ENCODE assay signal across 32 cellular contexts in genomic region chr10:116105259-116105658, GRCh38.
"Had no signal": no experiment of that assay in that cellular context is flagged by ENCODE, and none has a peak within 500 bp of the region (broad histone marks: within the 10 kb centered on the region; RNA-seq: fewer than 3 reads in every experiment).

No MANE protein-coding gene starts in this region.

- DNase-seq: activated B cell treated with CpG ODN at 0.5 μM for 24 hours; activated CD4-positive, alpha-beta memory T cell treated with anti-CD3 and anti-CD28 coated beads for 36 hours; activated CD4-positive, alpha-beta T cell treated with anti-CD3 and anti-CD28 coated beads for 4 hours; activated CD4-positive, alpha-beta T cell treated with anti-CD3 and anti-CD28 coated beads, Interleukin-2, amount 50 U/mL, for 1 hour; activated CD4-positive, CD25-positive, alpha-beta regulatory T cell treated with anti-CD3 and anti-CD28 coated beads, Interleukin-2, amount 50 U/mL, for 72 hours; activated CD8-positive, alpha-beta memory T cell treated with anti-CD3 and anti-CD28 coated beads, Interleukin-2, amount 50 U/mL, for 4 hours; activated naive CD4-positive, alpha-beta T cell treated with anti-CD3 and anti-CD28 coated beads, Interleukin-2, amount 10 ng/mL, durations not matched to agents 7 days and 5 days; activated naive CD8-positive, alpha-beta T cell treated with anti-CD3 and anti-CD28 coated beads, Interleukin-2, amount 50 U/mL, for 24 hours; activated T-cell treated with anti-CD3 and anti-CD28 coated beads for 4 hours; activated T-cell treated with anti-CD3 and anti-CD28 coated beads, Interleukin-2, amount 50 U/mL, for 4 hours; anterior cingulate cortex; Karpas-422; KBM-7; NCI-H1048; NCI-H1105 treated with DMSO at 0.1 percent for 48 hours; NCI-H1436; NCI-H1694 treated with DMSO at 0.1 percent for 48 hours; NCI-H2029; NCI-H345; NCI-H524 treated with DMSO at 0.1 percent for 48 hours; NCI-H748 treated with DMSO at 0.1 percent for 48 hours; NK-92 treated with Interleukin-12 subunit alpha and Interleukin-12 subunit beta, amount 100 ng/mL, for 24 hours; PC-3; Peyer's patch; RPMI8226; SHP77 treated with DMSO at 0.1 percent for 48 hours; SK-N-SH; T-helper 1 cell; T-helper 2 cell; T-helper 9 cell had no signal

- H3K9me3 ChIP-seq: Peyer's patch, SJSA1, SK-N-SH had no signal

- H3K4me2 ChIP-seq: SK-N-SH had no signal

- H3K27me3 ChIP-seq: Peyer's patch, SJSA1 had no signal

- H3K27ac ChIP-seq: Peyer's patch, SJSA1, VCaP had no signal

- H3K9ac ChIP-seq: SK-N-SH had no signal

- H3K4me1 ChIP-seq: Peyer's patch, SJSA1 had no signal

- ATAC-seq: activated naive CD8-positive, alpha-beta T cell treated with anti-CD3 and anti-CD28 coated beads, Interleukin-2, amount 50 U/mL, for 24 hours; activated T-cell treated with anti-CD3 and anti-CD28 coated beads, Interleukin-2, amount 50 U/mL, for 4 hours; PC-3 had no signal

- H3K4me3 ChIP-seq: Peyer's patch, SJSA1 had no signal

- H3K36me3 ChIP-seq: Peyer's patch, SJSA1 had no signal
